ENCODE assay signal across 18 cellular contexts in the genomic region with DNA sequence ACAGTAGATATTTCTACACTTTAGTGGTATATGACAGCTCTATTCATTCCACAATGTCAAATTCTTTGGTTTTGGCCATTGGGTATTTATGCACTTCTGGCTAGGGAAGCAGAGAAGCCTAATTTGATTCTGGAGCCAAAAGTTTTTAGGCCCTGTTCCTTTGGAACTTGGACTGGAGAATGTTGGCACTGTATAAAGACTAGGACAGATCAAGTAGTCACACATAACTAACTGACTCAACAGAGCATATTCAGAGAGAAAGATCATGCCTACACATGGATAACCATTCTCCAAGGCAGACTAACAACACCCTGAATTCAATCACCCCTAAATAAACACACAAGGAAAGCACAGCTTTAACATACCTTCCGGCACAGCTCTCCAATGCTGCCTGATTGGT.
DNase-seq lines count a peak whose midpoint lies in the region; ATAC-seq and TF ChIP-seq lines count a peak whose summit lies in the region.
"Had no signal": no experiment of that assay in that cellular context is flagged by ENCODE, and none has a peak within 500 bp of the region (broad histone marks: within the 10 kb centered on the region; RNA-seq: fewer than 3 reads in every experiment).

No MANE protein-coding gene starts in this region.

- TF ChIP-seq CTCF in CD4-positive, alpha-beta T cell (IDR thresholded peaks at IDR 0.05), result no peak
- TF ChIP-seq CTCF in vagina (IDR thresholded peaks at IDR 0.05), result no peak

- no peaks in the 10 kb centered on the region for H3K27me3 ChIP-seq in CD4-positive, alpha-beta T cell (ENCODE audit: control insufficient read depth, insufficient read depth, low read length)
- H3K27me3 ChIP-seq in CD8-positive, alpha-beta memory T cell (ENCODE audit: insufficient read depth, low read length, poor library complexity, severe bottlenecking), result no peaks in the 10 kb centered on the region
- H3K27me3 ChIP-seq in naive thymus-derived CD4-positive, alpha-beta T cell (ENCODE audit: control insufficient read depth in 2 of 2, insufficient read depth in 2 of 2, low read length in 2 of 2), result no peaks in the 10 kb centered on the region
- no peaks in the 10 kb centered on the region for H3K27me3 ChIP-seq in vagina
- H3K27me3 ChIP-seq: BE2C had no signal

- DNase-seq in CD4-positive, alpha-beta T cell, result no peak
- no peak for DNase-seq in CD8-positive, alpha-beta memory T cell
- DNase-seq in astrocyte of the hippocampus (ENCODE audit: low read depth, low spot score) (peak; percentile 17), glomerular visceral epithelial cell (ENCODE audit: extremely low spot score) (no peak), vagina (ENCODE audit: extremely low spot score in 2 of 2) (no peak)
- DNase-seq in naive thymus-derived CD4-positive, alpha-beta T cell, result no peak
- no peak for DNase-seq in activated CD4-positive, alpha-beta T cell treated with anti-CD3 and anti-CD28 coated beads for 4 hours
- DNase-seq: BE2C, Calu3, DMS153, GDM1, H7, IMR-90, NCI-H2081, NCI-H345, NCI-H526 had no signal

- peaks cover 74% of the 10 kb centered on the region for H3K4me1 Mint-ChIP-seq in CD4-positive, alpha-beta T cell (ENCODE audit: low read depth)
- peaks cover 51 to 75% (median 68%) of the 10 kb centered on the region in 3 donors for H3K4me1 Mint-ChIP-seq in CD8-positive, alpha-beta memory T cell
- H3K4me1 Mint-ChIP-seq in naive thymus-derived CD4-positive, alpha-beta T cell, result peaks cover 20 to 84% (median 78%) of the 10 kb centered on the region in 7 donors

- intact Hi-C loops in CD4-positive, alpha-beta T cell (cut with DNase I, micrococcal nuclease), result no loop called here
- intact Hi-C loops in naive thymus-derived CD4-positive, alpha-beta T cell (cut with micrococcal nuclease), result loop anchor here in 1 of 2 donors (2.0 kb wide), 1 partner anchor 15 kb away; no protein-coding TSS in a partner anchor
- intact Hi-C loops in vagina (cut with DNase I), result no loop called here

- H3K36me3 Mint-ChIP-seq in CD4-positive, alpha-beta T cell (ENCODE audit: low read depth), result peaks cover 71% of the 10 kb centered on the region
- peaks cover 0 to 41% (median 11%) of the 10 kb centered on the region in 3 donors for H3K36me3 Mint-ChIP-seq in CD8-positive, alpha-beta memory T cell
- H3K36me3 Mint-ChIP-seq in naive thymus-derived CD4-positive, alpha-beta T cell, result peaks cover 15 to 59% (median 28%) of the 10 kb centered on the region in 5 donors

- H3K36me3 ChIP-seq in CD8-positive, alpha-beta memory T cell (ENCODE audit: insufficient read depth, low read length), result peaks cover 4% of the 10 kb centered on the region
- H3K36me3 ChIP-seq in naive thymus-derived CD4-positive, alpha-beta T cell (ENCODE audit: control insufficient read depth in 2 of 3, insufficient read depth in 3 of 3, low read length in 3 of 3), result peaks cover 0 to 27% (median 0%) of the 10 kb centered on the region in 3 experiments
- H3K36me3 ChIP-seq in vagina, result no peaks in the 10 kb centered on the region
- H3K36me3 ChIP-seq: BE2C, SJSA1 had no signal

- peak overlapping the region; percentile 10 for H3K27ac Mint-ChIP-seq in CD4-positive, alpha-beta T cell
- H3K27ac Mint-ChIP-seq in CD8-positive, alpha-beta memory T cell, result peak overlapping the region; percentile 0 to 74 (median 22)
- peak overlapping the region in 7 of 9 donors; percentile 9 to 81 (median 33) for H3K27ac Mint-ChIP-seq in naive thymus-derived CD4-positive, alpha-beta T cell

- H3K4me1 ChIP-seq in CD8-positive, alpha-beta memory T cell (ENCODE audit: insufficient read depth, low read length), result no peaks in the 10 kb centered on the region
- no peaks in the 10 kb centered on the region for H3K4me1 ChIP-seq in naive thymus-derived CD4-positive, alpha-beta T cell (ENCODE audit: control insufficient read depth in 2 of 2, insufficient read depth in 2 of 2, low read length in 2 of 2)
- H3K4me1 ChIP-seq in vagina, result no peaks in the 10 kb centered on the region
- H3K4me1 ChIP-seq: BE2C, SJSA1 had no signal

- TF ChIP-seq POLR2A in vagina (IDR thresholded peaks at IDR 0.05), result no peak

- no peak for ATAC-seq in CD4-positive, alpha-beta T cell (ENCODE audit: poor library complexity)
- no peak for ATAC-seq in naive thymus-derived CD4-positive, alpha-beta T cell
- ATAC-seq: Right ventricle myocardium inferior had no signal

- POLR2A ChIA-PET in CD4-positive, alpha-beta T cell (lab: Charles Lee), result interaction anchor here (0.7 kb wide), 1 partner anchor 10 kb away, joined by 3 read pairs; no protein-coding TSS in a partner anchor
- POLR2A ChIA-PET in CD8-positive, alpha-beta memory T cell (lab: Charles Lee), result no interaction called here
- POLR2A ChIA-PET in naive thymus-derived CD4-positive, alpha-beta T cell (lab: Charles Lee), result interaction anchor here (0.8 to 1.5 kb wide), 3 partner anchors 10 to 14 kb away, joined by 3 to 7 read pairs (median 3); no protein-coding TSS in a partner anchor

- CTCF ChIA-PET in CD4-positive, alpha-beta T cell (lab: Charles Lee), result no interaction called here
- CTCF ChIA-PET in CD8-positive, alpha-beta memory T cell (lab: Charles Lee), result no interaction called here
- CTCF ChIA-PET in naive thymus-derived CD4-positive, alpha-beta T cell (lab: Charles Lee), result interaction anchor here (2.0 kb wide), 1 partner anchor 81 kb away, joined by 6 read pairs; no protein-coding TSS in a partner anchor

- H3K9me3 Mint-ChIP-seq in CD4-positive, alpha-beta T cell, result no peaks in the 10 kb centered on the region
- no peaks in the 10 kb centered on the region for H3K9me3 Mint-ChIP-seq in CD8-positive, alpha-beta memory T cell
- H3K9me3 Mint-ChIP-seq in naive thymus-derived CD4-positive, alpha-beta T cell, result no peaks in the 10 kb centered on the region

- no peak overlapping the region for H3K4me3 Mint-ChIP-seq in CD4-positive, alpha-beta T cell
- H3K4me3 Mint-ChIP-seq in CD8-positive, alpha-beta memory T cell, result no peak overlapping the region
- peak overlapping the region in 1 of 10 donors; percentile 11 for H3K4me3 Mint-ChIP-seq in naive thymus-derived CD4-positive, alpha-beta T cell

- no peak overlapping the region for H3K4me3 ChIP-seq in CD8-positive, alpha-beta memory T cell (ENCODE audit: low read length)
- no peak overlapping the region for H3K4me3 ChIP-seq in naive thymus-derived CD4-positive, alpha-beta T cell (ENCODE audit: low read length)
- no peak overlapping the region for H3K4me3 ChIP-seq in vagina
- H3K4me3 ChIP-seq: SJSA1 had no signal

- no peak overlapping the region for H3K27ac ChIP-seq in CD4-positive, alpha-beta T cell (ENCODE audit: low read depth, low read length)
- H3K27ac ChIP-seq in CD8-positive, alpha-beta memory T cell (ENCODE audit: low read depth, low read length), result no peak overlapping the region
- H3K27ac ChIP-seq in naive thymus-derived CD4-positive, alpha-beta T cell (ENCODE audit: low read depth, low read length), result no peak overlapping the region
- no peak overlapping the region for H3K27ac ChIP-seq in vagina
- H3K27ac ChIP-seq: SJSA1 had no signal

- H3K9me3 ChIP-seq in CD4-positive, alpha-beta T cell (ENCODE audit: control insufficient read depth, low read length), result no peaks in the 10 kb centered on the region
- H3K9me3 ChIP-seq in CD8-positive, alpha-beta memory T cell (ENCODE audit: low read length), result no peaks in the 10 kb centered on the region
- no peaks in the 10 kb centered on the region for H3K9me3 ChIP-seq in naive thymus-derived CD4-positive, alpha-beta T cell (ENCODE audit: control insufficient read depth in 2 of 3, low read length in 3 of 3)
- no peaks in the 10 kb centered on the region for H3K9me3 ChIP-seq in vagina
- H3K9me3 ChIP-seq: BE2C, SJSA1 had no signal

- no peaks in the 10 kb centered on the region for H3K27me3 Mint-ChIP-seq in CD4-positive, alpha-beta T cell
- H3K27me3 Mint-ChIP-seq in CD8-positive, alpha-beta memory T cell, result no peaks in the 10 kb centered on the region
- no peaks in the 10 kb centered on the region for H3K27me3 Mint-ChIP-seq in naive thymus-derived CD4-positive, alpha-beta T cell
